14 cellular contexts compared by ENCODE assay signal in the genomic region with DNA sequence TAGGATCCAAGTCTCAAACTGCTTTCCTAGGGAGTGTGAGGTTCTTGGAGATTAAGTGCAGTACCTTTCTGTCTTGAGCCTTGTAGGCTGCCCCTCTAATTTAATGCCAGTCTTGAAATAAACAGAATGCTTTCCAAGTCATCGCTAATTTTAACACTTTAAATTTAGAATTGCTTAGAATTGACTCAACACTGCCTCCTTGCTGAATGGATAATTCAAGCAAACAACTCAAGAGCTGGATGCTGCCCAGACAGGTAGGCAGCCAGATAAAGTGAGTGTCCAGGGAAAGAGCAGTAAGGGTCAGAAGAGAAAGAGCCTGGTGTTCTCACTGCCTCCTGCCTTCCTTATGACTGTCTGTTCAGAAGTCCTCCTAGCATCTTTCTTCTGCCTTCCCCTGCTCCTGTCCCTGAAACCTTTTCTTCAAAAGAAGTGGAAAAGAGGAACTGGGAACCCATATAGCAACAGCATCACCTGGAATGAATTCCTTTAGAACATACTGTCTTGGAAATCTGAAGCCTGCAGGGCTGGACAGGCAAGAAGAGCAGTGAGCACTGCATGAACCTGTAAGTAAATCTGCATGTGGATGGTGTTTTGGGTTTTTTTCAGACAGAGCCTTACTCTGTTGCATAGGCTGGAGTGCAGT. TPM values are rescaled to one million over a fixed set of nuclear protein-coding genes. Genes with fewer than 3 reads are reported as not detected.
A peak's percentile ranks its signal among the peaks of the same experiment; 100 is the strongest.
DNase-seq lines count a peak whose midpoint lies in the region; ATAC-seq, FAIRE-seq and TF ChIP-seq lines count a peak whose summit lies in the region.
"Had no signal": no experiment of that assay in that cellular context is flagged by ENCODE, and none has a peak within 500 bp of the region (broad histone marks: within the 10 kb centered on the region; RNA-seq: fewer than 3 reads in every experiment).

No MANE protein-coding gene starts in this region.

- ATAC-seq in HG03108 (IDR thresholded peaks at IDR 0.05; ENCODE audit: unreplicated experiment) (no peak), GM21737 (IDR thresholded peaks at IDR 0.05; ENCODE audit: unreplicated experiment) (no peak)
- ATAC-seq: naive thymus-derived CD8-positive, alpha-beta T cell had no signal

- H3K4me1 ChIP-seq in neural progenitor cell, result peaks cover 4% of the 10 kb centered on the region

- H3K4me1 Mint-ChIP-seq in chondrocyte (ENCODE audit: low read depth) (peaks cover 31% of the 10 kb centered on the region), neural progenitor cell (peaks cover 18% of the 10 kb centered on the region)

- H3K79me2 ChIP-seq in neural progenitor cell (ENCODE audit: low read depth), result peaks cover 36% of the 10 kb centered on the region

- H3K27me3 Mint-ChIP-seq in chondrocyte (ENCODE audit: low read depth) (no peaks in the 10 kb centered on the region), neural progenitor cell (ENCODE audit: insufficient read depth, low read depth) (peaks cover 2% of the 10 kb centered on the region)
- H3K27me3 Mint-ChIP-seq: naive thymus-derived CD8-positive, alpha-beta T cell had no signal

- TF ChIP-seq CTCF in LNCaP clone FGC (IDR thresholded peaks at IDR 0.05; ENCODE audit: control insufficient read depth, extremely low read depth, insufficient read depth) (peak; percentile 24; the same call in 1 of the 2 replicates), chondrocyte (IDR thresholded peaks at IDR 0.05) (peak; percentile 54), neural progenitor cell (IDR thresholded peaks at IDR 0.05) (peak; percentile 26)

- H2AFZ ChIP-seq in neural progenitor cell (replicated peaks), result no peak overlapping the region

- H4K20me1 ChIP-seq in neural progenitor cell (ENCODE audit: low read depth), result no peaks in the 10 kb centered on the region

- H3K4me3 ChIP-seq in LNCaP clone FGC (ENCODE audit: low read depth, low read length) (no peak overlapping the region), neural progenitor cell (no peak overlapping the region)

- H3K27ac ChIP-seq in neural progenitor cell, result no peak overlapping the region

- H3K36me3 Mint-ChIP-seq in chondrocyte (ENCODE audit: low read depth) (no peaks in the 10 kb centered on the region), neural progenitor cell (peaks cover 3% of the 10 kb centered on the region)
- H3K36me3 Mint-ChIP-seq: naive thymus-derived CD8-positive, alpha-beta T cell had no signal

- no peak overlapping the region for H3K4me2 ChIP-seq in neural progenitor cell

- H3K27me3 ChIP-seq in neural progenitor cell, result no peaks in the 10 kb centered on the region

- FAIRE-seq in G401.6 (lab: Jason Lieb, UNC), result peak; percentile 3
- FAIRE-seq: GM19239 had no signal

- H3K9ac ChIP-seq in neural progenitor cell, result no peak overlapping the region

- H3K27ac Mint-ChIP-seq in chondrocyte (ENCODE audit: unreplicated experiment) (no peak overlapping the region), neural progenitor cell (no peak overlapping the region)

- DNase-seq in LNCaP clone FGC (ENCODE audit: low read depth) (no peak), chondrocyte (ENCODE audit: low spot score) (no peak), neural progenitor cell (ENCODE audit: low spot score) (no peak), medulla oblongata (ENCODE audit: extremely low spot score) (no peak)
- DNase-seq in stimulated activated CD4-positive, alpha-beta T cell treated with anti-CD3 and anti-CD28 coated beads, Interleukin-4, amount 100 ng/mL, for 24 hours, result no peak
- DNase-seq: central memory CD4-positive, alpha-beta T cell; naive thymus-derived CD8-positive, alpha-beta T cell; NCI-H446 treated with DMSO at 0.1 percent for 48 hours; stimulated activated CD4-positive, alpha-beta T cell treated with anti-CD3 and anti-CD28 coated beads, Interleukin-4, amount 100 ng/mL, for 1 hour; T-helper 2 cell had no signal

- no peaks in the 10 kb centered on the region for H3K9me3 Mint-ChIP-seq in chondrocyte (ENCODE audit: low read depth)
- H3K9me3 Mint-ChIP-seq in neural progenitor cell, result no peaks in the 10 kb centered on the region
- H3K9me3 Mint-ChIP-seq: naive thymus-derived CD8-positive, alpha-beta T cell had no signal

- H3K9me3 ChIP-seq in neural progenitor cell (ENCODE audit: low read depth), result no peaks in the 10 kb centered on the region

- no peaks in the 10 kb centered on the region for H3K36me3 ChIP-seq in neural progenitor cell

- H3F3A ChIP-seq in neural progenitor cell (ENCODE audit: low read depth), result peaks cover 3% of the 10 kb centered on the region

- H3K4me3 Mint-ChIP-seq in chondrocyte (ENCODE audit: unreplicated experiment), result no peak overlapping the region
- no peak overlapping the region for H3K4me3 Mint-ChIP-seq in neural progenitor cell

RNA-seq across cellular contexts. Expression of gene GOT1, which starts 3.1 kb away (rescaled TPM):
- total RNA-seq in chondrocyte (18.3 to 38.9 TPM (median 34.2 TPM) in 3 replicates), neural progenitor cell (ENCODE audit: low replicate concordance) (35.7 and 36.1 TPM in 2 replicates)
